Comparison of ENCODE assay signal across 25 cellular contexts in the genomic region with DNA sequence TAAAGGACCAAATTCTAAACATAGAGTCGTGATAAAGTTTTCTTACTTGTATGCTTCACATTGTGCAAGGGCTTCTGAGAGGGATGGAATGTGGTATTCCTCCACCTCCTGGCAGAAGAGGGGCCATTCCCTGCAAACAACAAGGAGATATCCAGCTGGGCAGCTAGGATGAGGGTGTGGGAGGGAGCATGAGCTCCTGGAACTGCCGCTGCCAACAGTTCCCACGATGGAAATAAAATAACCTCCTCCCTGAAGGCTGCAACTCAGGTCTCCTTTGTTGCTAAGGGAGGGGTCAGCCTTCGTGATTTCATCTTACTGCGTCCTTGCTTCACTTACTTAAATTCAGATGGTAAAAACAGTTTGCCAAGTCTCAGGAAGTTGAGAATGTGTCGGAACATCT. TPM values are rescaled to one million over a fixed set of nuclear protein-coding genes. Genes with fewer than 3 reads are reported as not detected.
DNase-seq lines count a peak whose midpoint lies in the region; ATAC-seq and TF ChIP-seq lines count a peak whose summit lies in the region.
"Had no signal": no experiment of that assay in that cellular context is flagged by ENCODE, and none has a peak within 500 bp of the region (broad histone marks: within the 10 kb centered on the region; RNA-seq: fewer than 3 reads in every experiment).

No MANE protein-coding gene starts in this region.

- peak; percentile 65 for DNase-seq in BJ (ENCODE audit: low read depth)
- DNase-seq in IMR-90 = peak; percentile 69
- DNase-seq in fibroblast of mammary gland (ENCODE audit: low read depth) = peak; percentile 85
- DNase-seq in osteoblast (ENCODE audit: insufficient read length, low spot score, missing footprints) = peak; percentile 81
- DNase-seq in stimulated activated CD4-positive, alpha-beta T cell treated with anti-CD3 and anti-CD28 coated beads, Interleukin-2, amount 100 ng/mL, for 48 hours = no peak
- no peak for DNase-seq in testis
- DNase-seq in NCI-H2227 treated with DMSO at 0.1 percent for 48 hours (lab: John Stamatoyannopoulos, UW) = no peak
- DNase-seq: activated CD4-positive, CD25-positive, alpha-beta regulatory T cell; activated CD8-positive, alpha-beta T cell treated with anti-CD3 and anti-CD28 coated beads for 36 hours; activated naive CD4-positive, alpha-beta T cell; activated T-cell treated with anti-CD3 and anti-CD28 coated beads, Interleukin-2, amount 50 U/mL, for 1 hour; BE2C; KG1; left ventricle myocardium superior; MV-4-11; NCI-H1694 treated with DMSO at 0.1 percent for 48 hours; NK-92 treated with Interleukin-12 subunit alpha and Interleukin-12 subunit beta, amount 100 ng/mL, for 24 hours; occipital lobe; SK-N-SH; stimulated activated naive CD4-positive, alpha-beta T cell; tibial artery had no signal

- H3K79me1 ChIP-seq in IMR-90 (ENCODE audit: low read depth in 1 of 2, low read length in 2 of 2) = no peaks in the 10 kb centered on the region

- TF ChIP-seq CTCF in BJ (IDR thresholded peaks at IDR 0.05; ENCODE audit: insufficient read depth, low read depth, low read length) (peak; percentile 44), IMR-90 (conservative IDR thresholded peaks at IDR 0.05; ENCODE audit: low read depth, low read length) (peak; percentile 38), fibroblast of mammary gland (conservative IDR thresholded peaks at IDR 0.05; ENCODE audit: control insufficient read depth, insufficient read depth, low read depth, low read length) (peak; percentile 4), osteoblast (IDR thresholded peaks at IDR 0.05; ENCODE audit: extremely low read depth, low read depth, low read length) (no peak), testis (IDR thresholded peaks at IDR 0.05) (no peak)

- H3K27me3 ChIP-seq in BJ (ENCODE audit: control insufficient read depth, insufficient read depth, low read length) (no peaks in the 10 kb centered on the region), IMR-90 (ENCODE audit: control insufficient read depth, insufficient read depth, low read length) (no peaks in the 10 kb centered on the region), osteoblast (ENCODE audit: insufficient read depth, low read length) (no peaks in the 10 kb centered on the region), testis (no peaks in the 10 kb centered on the region)
- H3K27me3 ChIP-seq: ascending aorta, BE2C, tibial artery had no signal

- H3K56ac ChIP-seq in IMR-90 (ENCODE audit: extremely low read depth, insufficient read depth, low read length) = no peak overlapping the region

- H3K23ac ChIP-seq in IMR-90 (ENCODE audit: low read depth, low read length) = 0 out of 2 replicates have a peak overlapping the region, but pooled peaks have one; percentile 24

- peak overlapping the region; percentile 0 for H2BK120ac ChIP-seq in IMR-90 (ENCODE audit: low read depth, low read length)

- H3K79me2 ChIP-seq in osteoblast (ENCODE audit: insufficient read depth, low read length) = no peaks in the 10 kb centered on the region

- H4K20me1 ChIP-seq in IMR-90 (ENCODE audit: insufficient read depth, low read length) (no peaks in the 10 kb centered on the region; the same call in 1 of the 2 replicates), osteoblast (ENCODE audit: insufficient read depth, low read length) (no peaks in the 10 kb centered on the region)

- H4K8ac ChIP-seq in IMR-90 (ENCODE audit: low read depth in 2 of 2, low read length in 2 of 2) = peak overlapping the region in 1 of 2 experiments; percentile 37; a peak in 1 of 4 replicates

- H3K4me3 ChIP-seq in BJ (ENCODE audit: low read depth, low read length) (no peak overlapping the region), IMR-90 (ENCODE audit: insufficient read depth, low read depth, low read length) (no peak overlapping the region), fibroblast of mammary gland (ENCODE audit: control insufficient read depth, low read depth, low read length) (no peak overlapping the region), osteoblast (ENCODE audit: insufficient read depth, low read length) (no peak overlapping the region), testis (no peak overlapping the region)
- H3K4me3 ChIP-seq: ascending aorta, coronary artery, tibial artery had no signal

- H3K9ac ChIP-seq in IMR-90 (ENCODE audit: low read depth, low read length) = no peak overlapping the region
- H3K9ac ChIP-seq: SK-N-SH had no signal

- intact Hi-C loops in IMR-90 (cut with micrococcal nuclease) = no loop called here
- intact Hi-C loops in testis (cut with DNase I; ENCODE audit: low total_unique reads) = no loop called here

- peak overlapping the region; percentile 54 for H4K91ac ChIP-seq in IMR-90 (ENCODE audit: insufficient read depth, low read depth, low read length)

- dilution Hi-C loops in IMR-90 (cut with HindIII; ENCODE audit: low sequenced_read_pairs, unreplicated experiment) = no loop called here

- H3K4me1 ChIP-seq in IMR-90 (ENCODE audit: control insufficient read depth, insufficient read depth, low read length) = peaks cover 31% of the 10 kb centered on the region
- H3K4me1 ChIP-seq in osteoblast (ENCODE audit: insufficient read depth, low read length) = peaks cover 13% of the 10 kb centered on the region
- peaks cover 6% of the 10 kb centered on the region for H3K4me1 ChIP-seq in testis
- H3K4me1 ChIP-seq: ascending aorta, BE2C, tibial artery had no signal

- H3K4me2 ChIP-seq in IMR-90 (ENCODE audit: low read depth, low read length) (no peak overlapping the region), osteoblast (ENCODE audit: insufficient read depth, low read length) (no peak overlapping the region)
- H3K4me2 ChIP-seq: SK-N-SH had no signal

- peak; percentile 46 for ATAC-seq in IMR-90 (ENCODE audit: low read depth)
- ATAC-seq in GM18867 (IDR thresholded peaks at IDR 0.05; ENCODE audit: unreplicated experiment) = no peak
- ATAC-seq: activated CD8-positive, alpha-beta T cell treated with anti-CD3 and anti-CD28 coated beads for 36 hours; left ventricle myocardium superior; right cardiac atrium had no signal

- CTCF ChIA-PET in BJ (lab: Yijun Ruan, JAX) (interaction anchor here (1.1 to 5.2 kb wide), 5 partner anchors 11 to 252 kb away, joined by 3 to 39 read pairs (median 4); no protein-coding TSS in a partner anchor), IMR-90 (lab: Yijun Ruan, JAX) (interaction anchor here (0.5 kb wide), 1 partner anchor 37 kb away, joined by 3 read pairs; no protein-coding TSS in a partner anchor)

- peaks cover 26% of the 10 kb centered on the region for H3K9me1 ChIP-seq in IMR-90 (ENCODE audit: insufficient read depth, low read length)

- H2BK5ac ChIP-seq in IMR-90 (ENCODE audit: low read depth, low read length, poor library complexity, severe bottlenecking) = no peak overlapping the region

- no peaks in the 10 kb centered on the region for H3K36me3 ChIP-seq in BJ (ENCODE audit: control insufficient read depth, insufficient read depth, low read length)
- H3K36me3 ChIP-seq in IMR-90 (ENCODE audit: control insufficient read depth, insufficient read depth, low read length) = no peaks in the 10 kb centered on the region
- no peaks in the 10 kb centered on the region for H3K36me3 ChIP-seq in osteoblast (ENCODE audit: insufficient read depth, low read length)
- H3K36me3 ChIP-seq in testis (ENCODE audit: low read depth, missing control alignments) = no peaks in the 10 kb centered on the region
- H3K36me3 ChIP-seq: ascending aorta, BE2C, tibial artery had no signal

- in situ Hi-C loops in IMR-90 (cut with MboI; ENCODE audit: low sequenced_read_pairs) = no loop called here

- TF ChIP-seq POLR2A in IMR-90 (IDR thresholded peaks at IDR 0.05; ENCODE audit: low read depth, low read length) (no peak), testis (IDR thresholded peaks at IDR 0.05) (no peak)

- H2BK15ac ChIP-seq in IMR-90 (ENCODE audit: low read depth, low read length) = peak overlapping the region; percentile 49; the same call in 1 of the 3 replicates

- WGBS in IMR-90 (ENCODE audit: extremely low coverage in 2 of 2, insufficient read length in 1 of 2), 2 experiments = no CpG with 5 or more reads among the region's 6 CpGs
- WGBS in testis, 2 donors = 34 to 41% methylated on average over 6 of the region's 6 CpGs

- H2AFZ ChIP-seq in IMR-90 (replicated peaks; ENCODE audit: low read length, poor library complexity) (peak overlapping the region; percentile 16), osteoblast (ENCODE audit: low read length) (no peak overlapping the region)

- H2BK20ac ChIP-seq in IMR-90 (ENCODE audit: low read depth, low read length) = peak overlapping the region; percentile 77

- TF ChIP-seq RAD21 in IMR-90 (IDR thresholded peaks at IDR 0.05; ENCODE audit: low read length) = peak; percentile 19; the same call in 1 of the 2 replicates

- H3K18ac ChIP-seq in IMR-90 (ENCODE audit: low read depth, low read length) = peak overlapping the region; percentile 5; the same call in 1 of the 2 replicates

- H3K14ac ChIP-seq in IMR-90 (replicated peaks; ENCODE audit: low read depth, low read length) = peak overlapping the region; percentile 36; the same call in 1 of the 2 replicates

- H4K5ac ChIP-seq in IMR-90 (ENCODE audit: low read depth, low read length) = 0 out of 2 replicates have a peak overlapping the region, but pooled peaks have one; percentile 2

- H3K4ac ChIP-seq in IMR-90 (ENCODE audit: low read depth, low read length) = peak overlapping the region; percentile 73

- POLR2A ChIA-PET in BJ (lab: Charles Lee) = no interaction called here
- POLR2A ChIA-PET in IMR-90 (lab: Charles Lee; ENCODE audit: unreplicated experiment) = no interaction called here

- H2AK5ac ChIP-seq in IMR-90 (ENCODE audit: low read depth, low read length) = peak overlapping the region; percentile 64

- H3K9me3 ChIP-seq in IMR-90 (ENCODE audit: control insufficient read depth, insufficient read depth, low read length) = no peaks in the 10 kb centered on the region
- no peaks in the 10 kb centered on the region for H3K9me3 ChIP-seq in osteoblast (ENCODE audit: low read depth, low read length)
- H3K9me3 ChIP-seq in testis = no peaks in the 10 kb centered on the region
- H3K9me3 ChIP-seq: ascending aorta, BE2C, SK-N-SH, tibial artery had no signal

- H3K27ac ChIP-seq in IMR-90 (ENCODE audit: insufficient read depth, low read length) (no peak overlapping the region), osteoblast (ENCODE audit: low read depth, low read length) (no peak overlapping the region), testis (no peak overlapping the region)
- H3K27ac ChIP-seq: ascending aorta, coronary artery, tibial artery had no signal

- BruUV-seq in IMR-90 (replicated peaks; lab: Mats Ljungman, UMichigan) = no TSS peak

- no peak overlapping the region for H2AK9ac ChIP-seq in IMR-90 (replicated peaks; ENCODE audit: low read depth, low read length, poor library complexity)

RNA-seq across cellular contexts. Expression of gene PLEKHG4, which starts 15.6 kb away (rescaled TPM):
- 12.1 and 25.2 TPM in 2 replicates for polyA plus RNA-seq in BJ (2011; rRNA removed)
- polyA minus RNA-seq in BJ (2011; rRNA and poly(A)+ RNA removed) = 9.0 and 14.5 TPM in 2 replicates
- total RNA-seq in IMR-90 (2012; rRNA removed) = 8.3 and 14.0 TPM in 2 replicates
- polyA plus RNA-seq in IMR-90 (2012; rRNA removed) = 50.7 and 56.8 TPM in 2 replicates
- polyA plus RNA-seq in IMR-90 (2012; cell fraction: cytosol; rRNA removed) = 15.6 and 26.1 TPM in 2 replicates
- polyA plus RNA-seq in IMR-90 (2012; cell fraction: nucleus; rRNA removed; ENCODE audit: low replicate concordance) = 214 and 556 TPM in 2 replicates
- total RNA-seq in osteoblast = 31.8 and 41.6 TPM in 2 replicates
- 100 to 1,000 TPM in 1 of 2 donors, 10 to 100 TPM in 1; 86.5 to 137 TPM for total RNA-seq in testis
- 102 TPM for polyA plus RNA-seq in testis (ENCODE audit: insufficient read depth, low read depth, low replicate concordance)

RNA-seq across cellular contexts. Expression of gene KCTD19, which starts 31.6 kb away (rescaled TPM):
- polyA plus RNA-seq in BJ (2011; rRNA removed) = 0.06 TPM in 1 of 2 replicates, not detected in the other
- 0.05 TPM in 1 of 2 replicates, not detected in the other for polyA minus RNA-seq in BJ (2011; rRNA and poly(A)+ RNA removed)
- total RNA-seq in IMR-90 (2012; rRNA removed) = under 0.01 TPM in 1 of 2 replicates, not detected in the other
- polyA plus RNA-seq in IMR-90 (2012; rRNA removed) = 0.07 and 0.36 TPM in 2 replicates
- polyA plus RNA-seq in IMR-90 (2012; cell fraction: cytosol; rRNA removed) = 0.14 TPM in 1 of 2 replicates, not detected in the other
- polyA plus RNA-seq in IMR-90 (2012; cell fraction: nucleus; rRNA removed; ENCODE audit: low replicate concordance) = 0.59 and 1.5 TPM in 2 replicates
- total RNA-seq in osteoblast = not detected in 2 replicates
- 100 to 1,000 TPM in 1 of 2 donors, 10 to 100 TPM in 1; 59.2 to 102 TPM for total RNA-seq in testis
- 144 TPM for polyA plus RNA-seq in testis (ENCODE audit: insufficient read depth, low read depth, low replicate concordance)
- total RNA-seq: ascending aorta, left ventricle myocardium superior had no signal

RNA-seq across cellular contexts. Expression of gene LRRC36, which starts 31.7 kb away (rescaled TPM):
- polyA plus RNA-seq in BJ (2011; rRNA removed) (0.06 TPM in 1 of 2 replicates, not detected in the other), IMR-90 (2012; rRNA removed) (0.20 and 0.29 TPM in 2 replicates), testis (ENCODE audit: insufficient read depth, low read depth, low replicate concordance) (94.5 TPM)
- polyA minus RNA-seq in BJ (2011; rRNA and poly(A)+ RNA removed) = not detected in 2 replicates
- total RNA-seq in IMR-90 (2012; rRNA removed) (0.18 TPM in 1 of 2 replicates, not detected in the other), osteoblast (not detected in 2 replicates), testis (10 to 100 TPM; 28.3 to 40.9 TPM)
- 0.04 and 0.08 TPM in 2 replicates for polyA plus RNA-seq in IMR-90 (2012; cell fraction: cytosol; rRNA removed)
- polyA plus RNA-seq in IMR-90 (2012; cell fraction: nucleus; rRNA removed; ENCODE audit: low replicate concordance) = 0.46 and 2.3 TPM in 2 replicates
- total RNA-seq: ascending aorta, left ventricle myocardium superior had no signal

RNA-seq across cellular contexts. Expression of gene SLC9A5, which starts 46.1 kb away (rescaled TPM):
- polyA plus RNA-seq in BJ (2011; rRNA removed) = 2.1 and 2.6 TPM in 2 replicates
- polyA minus RNA-seq in BJ (2011; rRNA and poly(A)+ RNA removed) = 1.0 and 1.9 TPM in 2 replicates
- total RNA-seq in IMR-90 (2012; rRNA removed) = 1.8 and 2.5 TPM in 2 replicates
- polyA plus RNA-seq in IMR-90 (2012; rRNA removed) = 5.4 and 5.7 TPM in 2 replicates
- 2.5 and 4.1 TPM in 2 replicates for polyA plus RNA-seq in IMR-90 (2012; cell fraction: cytosol; rRNA removed)
- polyA plus RNA-seq in IMR-90 (2012; cell fraction: nucleus; rRNA removed; ENCODE audit: low replicate concordance) = 56.1 and 64.8 TPM in 2 replicates
- 2.9 and 3.6 TPM in 2 replicates for total RNA-seq in osteoblast
- 10 to 100 TPM in 1 of 2 donors, 1 to 10 TPM in 1; 6.8 to 15.7 TPM for total RNA-seq in testis
- 4.8 TPM for polyA plus RNA-seq in testis (ENCODE audit: insufficient read depth, low read depth, low replicate concordance)

RNA-seq across cellular contexts. Expression of gene FHOD1, which starts 47.6 kb away (rescaled TPM):
- 13.2 and 23.0 TPM in 2 replicates for polyA plus RNA-seq in BJ (2011; rRNA removed)
- 18.5 and 24.2 TPM in 2 replicates for polyA minus RNA-seq in BJ (2011; rRNA and poly(A)+ RNA removed)
- 13.1 and 13.8 TPM in 2 replicates for total RNA-seq in IMR-90 (2012; rRNA removed)
- polyA plus RNA-seq in IMR-90 (2012; rRNA removed) = 64.0 and 71.4 TPM in 2 replicates
- 41.0 and 42.3 TPM in 2 replicates for polyA plus RNA-seq in IMR-90 (2012; cell fraction: cytosol; rRNA removed)
- 260 and 582 TPM in 2 replicates for polyA plus RNA-seq in IMR-90 (2012; cell fraction: nucleus; rRNA removed; ENCODE audit: low replicate concordance)
- total RNA-seq in osteoblast = 27.4 and 28.2 TPM in 2 replicates
- total RNA-seq in testis = 10 to 100 TPM; 28.8 to 40.0 TPM
- polyA plus RNA-seq in testis (ENCODE audit: insufficient read depth, low read depth, low replicate concordance) = 17.0 TPM

Comparison
In these comparisons a context has a peak if more than half of its experiments do, and no peak if none do; other contexts are left out.
1. DNase-seq: peak in BJ (single experiment), IMR-90 (single experiment), fibroblast of mammary gland (single experiment) and osteoblast (single experiment); none in stimulated activated CD4-positive, alpha-beta T cell treated with anti-CD3 and anti-CD28 coated beads, Interleukin-2, amount 100 ng/mL, for 48 hours (0 of 2), testis (single experiment) and NCI-H2227 treated with DMSO at 0.1 percent for 48 hours (single experiment).
2. CTCF ChIP-seq: peak in BJ (single experiment), IMR-90 (single experiment) and fibroblast of mammary gland (single experiment); none in osteoblast (single experiment) and testis (0 of 3).
3. RNA of gene KCTD19, which starts 31.6 kb away (total RNA-seq): 59.2 to 102 TPM in testis; under 0.01 TPM in IMR-90 and not detected in osteoblast; every median in the first group is over 10 times any median in the second.
4. RNA of gene LRRC36, which starts 31.7 kb away (total RNA-seq): 28.3 to 40.9 TPM in testis; 0.18 TPM in IMR-90 and not detected in osteoblast; every median in the first group is over 10 times any median in the second.